17 cellular contexts compared by ENCODE assay signal in the genomic region with DNA sequence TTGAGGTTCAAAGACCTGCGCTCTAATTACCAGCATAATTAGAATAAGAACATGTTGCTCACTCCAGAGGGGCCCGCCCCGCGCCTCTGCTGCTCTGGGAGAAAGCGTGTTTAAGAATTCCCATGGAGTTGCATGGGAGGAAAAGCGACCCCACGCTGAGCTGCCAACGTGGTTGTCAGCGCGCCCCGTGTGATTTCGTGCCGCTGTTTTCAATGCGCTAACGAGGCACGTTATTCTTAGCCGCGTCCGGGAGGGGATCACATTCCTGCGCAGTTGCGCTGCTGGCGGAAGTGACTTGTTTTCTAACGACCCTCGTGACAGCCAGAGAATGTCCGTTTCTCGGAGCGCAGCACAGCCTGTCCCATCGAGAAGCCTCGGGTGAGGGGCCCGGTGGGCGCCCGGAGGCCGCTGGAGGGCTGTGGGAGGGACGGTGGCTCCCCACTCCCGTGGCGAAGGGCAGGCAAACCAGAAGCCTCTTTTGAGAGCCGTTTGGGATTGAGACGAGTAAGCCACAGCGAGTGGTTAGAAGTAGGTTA.
DNase-seq lines count a peak whose midpoint lies in the region; ATAC-seq and TF ChIP-seq lines count a peak whose summit lies in the region.
"Had no signal": no experiment of that assay in that cellular context is flagged by ENCODE, and none has a peak within 500 bp of the region (broad histone marks: within the 10 kb centered on the region; RNA-seq: fewer than 3 reads in every experiment).

No MANE protein-coding gene starts in this region.

- H3K4me1 ChIP-seq in left ventricle myocardium inferior: peaks cover 14% of the 10 kb centered on the region
- H3K4me1 ChIP-seq: colonic mucosa, SJCRH30 had no signal

- H3K27ac ChIP-seq in left ventricle myocardium inferior (replicated peaks): peak overlapping the region; percentile 38
- H3K27ac ChIP-seq: BLaER1, colonic mucosa, KMS-11, SJCRH30 had no signal

- peaks cover 11% of the 10 kb centered on the region for H3K9me3 ChIP-seq in left ventricle myocardium inferior (replicated peaks)
- H3K9me3 ChIP-seq: colonic mucosa, SJCRH30 had no signal

- ATAC-seq in esophagus mucosa: no peak
- ATAC-seq in GM21619 (IDR thresholded peaks at IDR 0.05; ENCODE audit: unreplicated experiment): no peak

- TF ChIP-seq CTCF in left ventricle myocardium inferior (IDR thresholded peaks at IDR 0.05; ENCODE audit: borderline replicate concordance) (no peak), neural crest cell (conservative IDR thresholded peaks at IDR 0.05) (no peak)

- H3K36me3 ChIP-seq in left ventricle myocardium inferior: no peaks in the 10 kb centered on the region
- H3K36me3 ChIP-seq: BLaER1, colonic mucosa, SJCRH30 had no signal

- H3K27me3 ChIP-seq in left ventricle myocardium inferior (ENCODE audit: low read depth): peaks cover 100% of the 10 kb centered on the region
- H3K27me3 ChIP-seq: BLaER1, SJCRH30 had no signal

- no peaks in the 10 kb centered on the region for H3K36me3 Mint-ChIP-seq in neural crest cell (ENCODE audit: low read depth)

- H3K9me3 Mint-ChIP-seq in neural crest cell: peaks cover 8% of the 10 kb centered on the region

- peak overlapping the region; percentile 94 for H3K27ac Mint-ChIP-seq in neural crest cell (ENCODE audit: unreplicated experiment)
- H3K27ac Mint-ChIP-seq: naive thymus-derived CD4-positive, alpha-beta T cell; stimulated activated naive CD8-positive, alpha-beta T cell treated with anti-CD3 and anti-CD28 coated beads, Interleukin-15, Interleukin-2, amounts not matched to agents 100 ng/mL and 50 ng/mL, for 24 hours had no signal

- peaks cover 57% of the 10 kb centered on the region for H3K4me1 Mint-ChIP-seq in neural crest cell
- H3K4me1 Mint-ChIP-seq: naive thymus-derived CD4-positive, alpha-beta T cell had no signal

- no peaks in the 10 kb centered on the region for H3K27me3 Mint-ChIP-seq in neural crest cell (ENCODE audit: low read depth)

- H3K4me3 ChIP-seq in left ventricle myocardium inferior: peak overlapping the region; percentile 58
- H3K4me3 ChIP-seq: BLaER1, colonic mucosa, SJCRH30 had no signal

- peak overlapping the region; percentile 90 for H3K4me3 Mint-ChIP-seq in neural crest cell
- H3K4me3 Mint-ChIP-seq: naive thymus-derived CD4-positive, alpha-beta T cell; stimulated activated naive CD8-positive, alpha-beta T cell treated with anti-CD3 and anti-CD28 coated beads, Interleukin-15, Interleukin-2, amounts not matched to agents 100 ng/mL and 50 ng/mL, for 24 hours had no signal

- intact Hi-C loops in left ventricle myocardium inferior (cut with micrococcal nuclease): no loop called here

- peak; percentile 59 for DNase-seq in DMS153 treated with DMSO at 0.1 percent for 48 hours (lab: John Stamatoyannopoulos, UW; ENCODE audit: unreplicated experiment)
- peak; percentile 61 for DNase-seq in NCI-H748 treated with DMSO at 0.1 percent for 48 hours (lab: John Stamatoyannopoulos, UW)
- no peak for DNase-seq in left ventricle myocardium inferior
- DNase-seq in neural crest cell (ENCODE audit: low read depth, low spot score): peak; percentile 64
- DNase-seq in DMS114 treated with DMSO at 0.1 percent for 48 hours (lab: John Stamatoyannopoulos, UW; ENCODE audit: unreplicated experiment): no peak
- no peak for DNase-seq in COLO668 (lab: John Stamatoyannopoulos, UW; ENCODE audit: unreplicated experiment)
- DNase-seq: activated effector memory CD4-positive, alpha-beta T cell treated with Interleukin-2 at 50 U/mL for 16 hours; colonic mucosa; GOT3; naive thymus-derived CD4-positive, alpha-beta T cell; SJCRH30; stimulated activated CD4-positive, alpha-beta T cell treated with anti-CD3 and anti-CD28 coated beads, Interleukin-2, amount 100 ng/mL, for 24 hours had no signal

Comparison
In these comparisons a context has a peak if more than half of its experiments do, and no peak if none do; other contexts are left out.
1. DNase-seq: peak in DMS153 treated with DMSO at 0.1 percent for 48 hours (single experiment), NCI-H748 treated with DMSO at 0.1 percent for 48 hours (single experiment) and neural crest cell (single experiment); none in left ventricle myocardium inferior (single experiment), DMS114 treated with DMSO at 0.1 percent for 48 hours (single experiment) and COLO668 (single experiment).